ENCODE assay signal across 8 cellular contexts in the genomic region with DNA sequence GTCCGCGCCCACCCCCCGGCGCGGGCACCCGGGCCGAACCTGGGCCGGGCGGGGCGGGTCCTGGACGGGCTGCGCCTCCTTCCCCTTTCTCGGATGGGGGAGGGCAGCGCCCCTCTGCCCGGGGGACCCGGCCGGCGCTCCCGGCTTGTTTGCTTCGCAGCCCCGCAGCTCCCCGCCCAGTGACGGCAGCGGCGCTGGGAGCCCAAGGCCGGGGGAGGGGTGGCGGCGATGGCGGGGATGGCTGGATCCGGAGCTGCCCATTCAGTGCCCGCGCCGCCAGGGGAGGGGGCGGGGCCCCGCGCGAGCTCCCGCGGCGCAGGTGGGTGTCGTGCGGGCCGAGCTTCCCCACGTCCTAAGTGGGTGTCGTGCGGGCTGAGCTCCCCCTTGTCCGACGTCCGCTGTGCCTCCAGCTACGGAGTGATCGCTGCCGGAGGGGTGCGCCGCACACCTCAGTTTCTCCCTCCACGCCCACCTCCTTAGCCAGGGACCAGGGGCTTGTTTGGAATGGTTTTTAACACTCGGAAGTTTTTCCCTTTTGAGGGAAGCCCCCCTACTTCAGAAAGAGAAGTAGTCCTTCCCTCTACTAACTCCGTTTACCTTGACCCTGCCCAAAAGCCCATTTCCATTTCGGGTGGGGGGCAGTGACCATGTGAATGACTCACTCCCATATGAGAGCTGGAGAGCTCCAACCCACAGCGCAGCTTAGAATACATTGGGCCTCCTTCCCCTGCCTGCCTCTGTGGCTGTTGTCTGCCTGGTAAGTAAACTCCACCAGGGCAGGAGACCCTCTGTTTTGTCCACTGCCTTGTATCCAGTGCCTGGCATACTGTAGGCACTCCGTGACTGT. TPM values are rescaled to one million over a fixed set of nuclear protein-coding genes. Genes with fewer than 3 reads are reported as not detected.
DNase-seq lines count a peak whose midpoint lies in the region; ATAC-seq and TF ChIP-seq lines count a peak whose summit lies in the region.

No MANE protein-coding gene starts in this region.

- POLR2A ChIA-PET in PC-3 (lab: Charles Lee; ENCODE audit: unreplicated experiment): no interaction called here

- intact Hi-C loops in PC-3 (cut with micrococcal nuclease) (loop anchor here (2.0 kb wide), 1 partner anchor 15 kb away; no protein-coding TSS in a partner anchor), tibial artery (cut with DNase I; ENCODE audit: low total_unique reads) (no loop called here)

- H3K79me2 ChIP-seq in H9 (ENCODE audit: insufficient read depth, low read length): peaks cover 6% of the 10 kb centered on the region; the same call in 1 of the 2 replicates
- peaks cover 63% of the 10 kb centered on the region for H3K79me2 ChIP-seq in PC-3 (ENCODE audit: low read length)
- H3K79me2 ChIP-seq in neural progenitor cell (ENCODE audit: low read depth): peaks cover 41% of the 10 kb centered on the region

- H2BK12ac ChIP-seq in H9 (ENCODE audit: insufficient read length, low read depth, low read length): no peak overlapping the region

- H3K36me3 ChIP-seq in PC-3 (ENCODE audit: low read depth, low read length) (peaks cover 24% of the 10 kb centered on the region), neural progenitor cell (peaks cover 19% of the 10 kb centered on the region), tibial artery (peaks cover 19 to 47% (median 25%) of the 10 kb centered on the region in 3 donors)

- no peak overlapping the region for H3K4ac ChIP-seq in H9 (ENCODE audit: low read depth, low read length)

- H3K56ac ChIP-seq in H9 (ENCODE audit: insufficient read length, low read depth, low read length): no peak overlapping the region

- no peak overlapping the region for H3T11ph ChIP-seq in H9 (ENCODE audit: low read length)

- no peak overlapping the region for H2BK5ac ChIP-seq in H9 (ENCODE audit: insufficient read length, low read length)

- H3K18ac ChIP-seq in H9 (ENCODE audit: insufficient read length, low read depth, low read length): no peak overlapping the region

- no peak overlapping the region for H3K14ac ChIP-seq in H9 (ENCODE audit: insufficient read depth, low read length)

- H2BK20ac ChIP-seq in H9 (ENCODE audit: low read depth, low read length, poor library complexity, severe bottlenecking): no peak overlapping the region

- no peak overlapping the region for H4K91ac ChIP-seq in H9 (ENCODE audit: insufficient read length, low read depth, low read length)

- H3K23me2 ChIP-seq in H9 (ENCODE audit: insufficient read length, low read depth, low read length, poor library complexity, severe bottlenecking): peaks cover 12% of the 10 kb centered on the region

- H3K27ac ChIP-seq in H9 (ENCODE audit: insufficient read length, low read depth, low read length) (no peak overlapping the region), PC-3 (ENCODE audit: low read length) (0 out of 2 replicates have a peak overlapping the region, but pooled peaks have one; percentile 13), neural progenitor cell (no peak overlapping the region), tibial artery (peak overlapping the region; percentile 80 to 92)

- no peak overlapping the region for H2BK120ac ChIP-seq in H9 (ENCODE audit: low read depth, low read length, poor library complexity, severe bottlenecking)

- H3K27me3 ChIP-seq in H9 (ENCODE audit: insufficient read depth, low read length) (no peaks in the 10 kb centered on the region), PC-3 (ENCODE audit: low read length) (no peaks in the 10 kb centered on the region), neural progenitor cell (no peaks in the 10 kb centered on the region), tibial artery (no peaks in the 10 kb centered on the region)

- H3K4me1 ChIP-seq in H9 (ENCODE audit: insufficient read depth, low read length) (peaks cover 3% of the 10 kb centered on the region; the same call in 1 of the 2 replicates), PC-3 (ENCODE audit: insufficient read depth, low read length) (peaks cover 19% of the 10 kb centered on the region), neural progenitor cell (peaks cover 11% of the 10 kb centered on the region), tibial artery (peaks cover 0 to 34% (median 16%) of the 10 kb centered on the region in 4 donors)

- H3K27ac Mint-ChIP-seq in H9: peak overlapping the region in 1 of 3 experiments; percentile 82; a peak in 1 of 7 replicates
- peak overlapping the region; percentile 53 for H3K27ac Mint-ChIP-seq in neural progenitor cell

- DNase-seq in COR-L47 (lab: John Stamatoyannopoulos, UW): peak; percentile 9
- peak; percentile 70 for DNase-seq in H9
- DNase-seq in PC-3: peak; percentile 53
- peak; percentile 41 for DNase-seq in activated gamma-delta T cell treated with Interleukin-2 at 50 U/mL for 16 hours
- DNase-seq in foreskin fibroblast: peak; percentile 55 to 83
- DNase-seq in neural progenitor cell (ENCODE audit: low spot score): peak; percentile 73
- DNase-seq in tibial artery: peak; percentile 61 to 83

- WGBS in H9 (ENCODE audit: extremely low coverage, insufficient read length, low lambda C conversion rate): no CpG with 5 or more reads among the region's 60 CpGs

- H3K9me3 Mint-ChIP-seq in H9 (no peaks in the 10 kb centered on the region), neural progenitor cell (no peaks in the 10 kb centered on the region)

- no peak overlapping the region for H3K23ac ChIP-seq in H9 (ENCODE audit: insufficient read length, low read depth, low read length)

- H3K4me2 ChIP-seq in H9 (ENCODE audit: insufficient read depth, insufficient read length, low read length) (peak overlapping the region; percentile 64), PC-3 (ENCODE audit: low read length) (peak overlapping the region; percentile 97), neural progenitor cell (peak overlapping the region; percentile 97)

- ATAC-seq in PC-3: peak; percentile 59
- no peak for ATAC-seq in HG03520 (IDR thresholded peaks at IDR 0.05; ENCODE audit: unreplicated experiment)

- H4K8ac ChIP-seq in H9 (replicated peaks; ENCODE audit: insufficient read length, low read depth, low read length): no peak overlapping the region

- H3F3A ChIP-seq in PC-3 (ENCODE audit: low read length, unreplicated experiment) (no peaks in the 10 kb centered on the region), neural progenitor cell (ENCODE audit: low read depth) (peaks cover 25% of the 10 kb centered on the region)

- H3K4me1 Mint-ChIP-seq in H9: peaks cover 2 to 11% of the 10 kb centered on the region in 2 experiments; a peak in 3 of 4 replicates
- H3K4me1 Mint-ChIP-seq in neural progenitor cell: peaks cover 24% of the 10 kb centered on the region

- H4K5ac ChIP-seq in H9 (ENCODE audit: insufficient read length, low read depth, low read length): no peak overlapping the region

- peak overlapping the region; percentile 99 for H3K4me3 ChIP-seq in PC-3 (ENCODE audit: low read length)
- H3K4me3 ChIP-seq in foreskin fibroblast (ENCODE audit: low read depth in 1 of 2, low read length in 2 of 2): peak overlapping the region; percentile 96 to 99
- H3K4me3 ChIP-seq in neural progenitor cell: peak overlapping the region; percentile 95
- H3K4me3 ChIP-seq in tibial artery: peak overlapping the region; percentile 85 to 99

- H3K9me2 ChIP-seq in PC-3 (replicated peaks; ENCODE audit: low read length): no peaks in the 10 kb centered on the region

- H4K20me1 ChIP-seq in H9 (ENCODE audit: control insufficient read depth, insufficient read depth, insufficient read length) (peaks cover 2% of the 10 kb centered on the region), PC-3 (ENCODE audit: low read length) (0 out of 2 replicates have a peak, but pooled peaks cover 5% of the 10 kb centered on the region), neural progenitor cell (ENCODE audit: low read depth) (peaks cover 4% of the 10 kb centered on the region)

- CTCF ChIA-PET in PC-3 (lab: Charles Lee): interaction anchor here (0.6 to 3.8 kb wide), 4 partner anchors 11 to 60 kb away, joined by 3 to 26 read pairs (median 4); a partner anchor contains a TSS

- H3K9ac ChIP-seq in H9 (ENCODE audit: extremely low read depth, insufficient read length, low read length): no peak overlapping the region
- peak overlapping the region; percentile 100 for H3K9ac ChIP-seq in PC-3 (ENCODE audit: low read length)
- no peak overlapping the region for H3K9ac ChIP-seq in neural progenitor cell

- peak overlapping the region; percentile 73 to 84 for H3K4me3 Mint-ChIP-seq in H9
- H3K4me3 Mint-ChIP-seq in neural progenitor cell: peak overlapping the region; percentile 91

- no peak overlapping the region for H2AFZ ChIP-seq in H9 (ENCODE audit: low read length)
- peak overlapping the region; percentile 85 for H2AFZ ChIP-seq in PC-3 (ENCODE audit: low read length)
- H2AFZ ChIP-seq in neural progenitor cell (replicated peaks): peak overlapping the region; percentile 88

- H2BK15ac ChIP-seq in H9 (ENCODE audit: low read depth, low read length): no peak overlapping the region

- BruUV-seq in PC-3 (replicated peaks; lab: Mats Ljungman, UMichigan): no TSS peak

- H3K36me3 Mint-ChIP-seq in H9 (ENCODE audit: insufficient read depth in 1 of 3, low read depth in 3 of 3): peaks cover 6 to 21% (median 7%) of the 10 kb centered on the region in 3 experiments; a peak in 6 of 7 replicates
- H3K36me3 Mint-ChIP-seq in neural progenitor cell: peaks cover 20% of the 10 kb centered on the region

- H2AK5ac ChIP-seq in H9 (ENCODE audit: insufficient read length, low read length): no peak overlapping the region

- H3K27me3 Mint-ChIP-seq in H9 (ENCODE audit: low read depth) (no peaks in the 10 kb centered on the region), neural progenitor cell (ENCODE audit: insufficient read depth, low read depth) (peaks cover 7% of the 10 kb centered on the region)

- H3K9me3 ChIP-seq in H9 (ENCODE audit: control insufficient read depth, low read depth, low read length) (no peaks in the 10 kb centered on the region), PC-3 (ENCODE audit: low read length) (no peaks in the 10 kb centered on the region), neural progenitor cell (ENCODE audit: low read depth) (no peaks in the 10 kb centered on the region), tibial artery (no peaks in the 10 kb centered on the region)

- H3K79me1 ChIP-seq in H9 (ENCODE audit: insufficient read depth, low read depth, low read length, poor library complexity, severe bottlenecking): no peaks in the 10 kb centered on the region

- no peak for TF ChIP-seq CTCF in H9 (conservative IDR thresholded peaks at IDR 0.05)
- TF ChIP-seq CTCF in PC-3 (conservative IDR thresholded peaks at IDR 0.05; ENCODE audit: low read depth, low read length): no peak
- no peak for TF ChIP-seq CTCF in foreskin fibroblast (IDR thresholded peaks at IDR 0.05; ENCODE audit: low read depth, low read length)
- no peak for TF ChIP-seq CTCF in neural progenitor cell (IDR thresholded peaks at IDR 0.05)
- no peak for TF ChIP-seq CTCF in tibial artery (IDR thresholded peaks at IDR 0.05)

RNA-seq across cellular contexts. Expression of a gene that starts 0.7 kb away (rescaled TPM):
- total RNA-seq in H9 (2021) (41.5 and 45.6 TPM in 2 replicates), PC-3 (2014; rRNA removed) (36.6 and 47.2 TPM in 2 replicates), neural progenitor cell (ENCODE audit: low replicate concordance) (39.0 and 70.7 TPM in 2 replicates)

RNA-seq across cellular contexts. Expression of a gene that starts 1.8 kb away (rescaled TPM):
- 81.1 and 83.3 TPM in 2 replicates for total RNA-seq in H9 (2021)
- total RNA-seq in PC-3 (2014; rRNA removed): 70.3 and 90.2 TPM in 2 replicates
- total RNA-seq in neural progenitor cell (ENCODE audit: low replicate concordance): 42.2 and 55.0 TPM in 2 replicates

RNA-seq across cellular contexts. Expression of a gene that starts 34.3 kb away (rescaled TPM):
- total RNA-seq in H9 (2021) (5.4 and 5.6 TPM in 2 replicates), PC-3 (2014; rRNA removed) (8.8 and 12.0 TPM in 2 replicates), neural progenitor cell (ENCODE audit: low replicate concordance) (26.4 and 40.9 TPM in 2 replicates)

RNA-seq across cellular contexts. Expression of a gene that starts 34.4 kb away (rescaled TPM):
- 28.6 and 35.6 TPM in 2 replicates for total RNA-seq in H9 (2021)
- total RNA-seq in PC-3 (2014; rRNA removed): 13.4 and 20.4 TPM in 2 replicates
- total RNA-seq in neural progenitor cell (ENCODE audit: low replicate concordance): 19.0 and 27.0 TPM in 2 replicates

Comparison
In these comparisons a context has a peak if more than half of its experiments do, and no peak if none do; other contexts are left out.
1. DNase-seq: peak in every context shown above with its lines; median percentile 73 in neural progenitor cell; 72 in tibial artery; 70 in H9; 69 in foreskin fibroblast; 53 in PC-3; 41 in activated gamma-delta T cell treated with Interleukin-2 at 50 U/mL for 16 hours; 9 in COR-L47.
2. H3K27ac ChIP-seq: peak in PC-3 (single experiment) and tibial artery (2 of 2); none in H9 (single experiment) and neural progenitor cell (single experiment).
3. Peak in every context shown above with its lines, with median percentiles within 50 percentile points of each other: H3K4me2 ChIP-seq and H3K4me3 ChIP-seq.